ENCODE assay signal across 12 cellular contexts in genomic region chr14:59214702-59215302, GRCh38. TPM values are rescaled to one million over a fixed set of nuclear protein-coding genes. Genes with fewer than 3 reads are reported as not detected.
DNase-seq lines count a peak whose midpoint lies in the region; ATAC-seq and TF ChIP-seq lines count a peak whose summit lies in the region.
"Had no signal": no experiment of that assay in that cellular context is flagged by ENCODE, and none has a peak within 500 bp of the region (broad histone marks: within the 10 kb centered on the region; RNA-seq: fewer than 3 reads in every experiment).

No MANE protein-coding gene starts in this region.

- ATAC-seq in GM18517 (IDR thresholded peaks at IDR 0.05; ENCODE audit: unreplicated experiment) (peak; percentile 58), GM21529 (IDR thresholded peaks at IDR 0.05; ENCODE audit: unreplicated experiment) (peak; percentile 75), HG03432 (IDR thresholded peaks at IDR 0.05; ENCODE audit: unreplicated experiment) (peak; percentile 74)

- no peaks in the 10 kb centered on the region for H3K9me3 Mint-ChIP-seq in chondrocyte (ENCODE audit: low read depth)
- H3K9me3 Mint-ChIP-seq: CD4-positive, CD25-positive, alpha-beta regulatory T cell; H9 had no signal

- H3K9me3 ChIP-seq in prostate gland (no peaks in the 10 kb centered on the region), A673 (ENCODE audit: low read depth, low read length, poor library complexity, severe bottlenecking) (no peaks in the 10 kb centered on the region)

- CTCF ChIA-PET in A673 (lab: Charles Lee) = interaction anchor here (0.5 kb wide), 1 partner anchor 78 kb away, joined by 3 read pairs; no protein-coding TSS in a partner anchor

- TF ChIP-seq POLR2A in prostate gland (IDR thresholded peaks at IDR 0.05) = no peak

- H3K4me3 ChIP-seq in prostate gland (no peak overlapping the region), A673 (ENCODE audit: low read depth, low read length, poor library complexity, severe bottlenecking) (no peak overlapping the region)

- intact Hi-C loops in prostate gland (cut with DNase I) (no loop called here), A673 (cut with micrococcal nuclease; ENCODE audit: unreplicated experiment) (no loop called here)

- no peaks in the 10 kb centered on the region for H3K27me3 ChIP-seq in prostate gland (replicated peaks; ENCODE audit: insufficient read depth)
- H3K27me3 ChIP-seq in A673 (replicated peaks; ENCODE audit: insufficient read depth, low read depth, low read length, poor library complexity) = no peaks in the 10 kb centered on the region

- DNase-seq in prostate gland (ENCODE audit: low spot score) (no peak), NCI-H2107 treated with DMSO at 0.1 percent for 48 hours (lab: John Stamatoyannopoulos, UW; ENCODE audit: unreplicated experiment) (no peak), chondrocyte (ENCODE audit: low spot score) (no peak), A673 (ENCODE audit: low spot score) (no peak), A172 (ENCODE audit: low spot score) (no peak)
- DNase-seq: CD4-positive, CD25-positive, alpha-beta regulatory T cell; H9; naive B cell; NCI-H1930 had no signal

- no peak overlapping the region for H3K4me3 Mint-ChIP-seq in chondrocyte (ENCODE audit: unreplicated experiment)
- H3K4me3 Mint-ChIP-seq: CD4-positive, CD25-positive, alpha-beta regulatory T cell; H9 had no signal

- POLR2A ChIA-PET in A673 (lab: Charles Lee; ENCODE audit: low non-redundant PET) = no interaction called here

- peak overlapping the region; percentile 11 to 35 for H3K27ac ChIP-seq in prostate gland
- no peak overlapping the region for H3K27ac ChIP-seq in A673 (ENCODE audit: low read depth, low read length, poor library complexity, severe bottlenecking)

- H3K4me1 ChIP-seq in prostate gland (replicated peaks) (peaks cover 16% of the 10 kb centered on the region), A673 (ENCODE audit: insufficient read depth, low read length, poor library complexity, severe bottlenecking) (no peaks in the 10 kb centered on the region)

- H3K36me3 ChIP-seq in prostate gland (no peaks in the 10 kb centered on the region), A673 (ENCODE audit: insufficient read depth, low read length, poor library complexity, severe bottlenecking) (no peaks in the 10 kb centered on the region)

- peaks cover 65% of the 10 kb centered on the region for H3K4me1 Mint-ChIP-seq in chondrocyte (ENCODE audit: low read depth)

- no peaks in the 10 kb centered on the region for H3K27me3 Mint-ChIP-seq in chondrocyte (ENCODE audit: low read depth)
- H3K27me3 Mint-ChIP-seq: CD4-positive, CD25-positive, alpha-beta regulatory T cell; naive B cell had no signal

- 77% methylated on average over 3 of the region's 3 CpGs for WGBS in prostate gland

- no TSS peak for BruUV-seq in A673 (replicated peaks; lab: Mats Ljungman, UMichigan)

- H3K27ac Mint-ChIP-seq in chondrocyte (ENCODE audit: unreplicated experiment) = no peak overlapping the region

- H3K36me3 Mint-ChIP-seq in chondrocyte (ENCODE audit: low read depth) = no peaks in the 10 kb centered on the region
- H3K36me3 Mint-ChIP-seq: naive B cell had no signal

- TF ChIP-seq CTCF in prostate gland (IDR thresholded peaks at IDR 0.05) (no peak), chondrocyte (IDR thresholded peaks at IDR 0.05) (no peak), A673 (conservative IDR thresholded peaks at IDR 0.05; ENCODE audit: low read depth, low read length) (no peak)

RNA-seq across cellular contexts. Expression of gene DAAM1, which starts 26.3 kb away (rescaled TPM):
- total RNA-seq in prostate gland (10 to 100 TPM; 35.4 to 58.3 TPM), chondrocyte (24.1 to 40.7 TPM (median 25.1 TPM) in 3 replicates), A673 (2021) (10.8 and 11.5 TPM in 2 replicates)
- total RNA-seq in A172 (2014; rRNA removed; shearing (Covaris generic)) = 2.8 and 2.9 TPM in 2 replicates
